In genomic region chr1:3742439-3743298, GRCh38 we compare ENCODE assay signal across 27 cellular contexts. TPM values are rescaled to one million over a fixed set of nuclear protein-coding genes. Genes with fewer than 3 reads are reported as not detected.
"Had no signal": no experiment of that assay in that cellular context is flagged by ENCODE, and none has a peak within 500 bp of the region (broad histone marks: within the 10 kb centered on the region; RNA-seq: fewer than 3 reads in every experiment).

No MANE protein-coding gene starts in this region.

- H3K27me3 ChIP-seq: cardiac muscle cell, hepatocyte, upper lobe of left lung had no signal

- H3K36me3 Mint-ChIP-seq: activated naive CD8-positive, alpha-beta T cell; natural killer cell treated with Interleukin-12 subunit alpha and Interleukin-12 subunit beta and Interleukin-15 and Interleukin-18, amount 100 ng/mL, for 72 hours had no signal

- ATAC-seq: natural killer cell treated with Interleukin-12 subunit alpha and Interleukin-12 subunit beta and Interleukin-15 and Interleukin-18, amount 100 ng/mL, for 72 hours had no signal

- H3K9me3 Mint-ChIP-seq: activated T-cell treated with anti-CD3 and anti-CD28 coated beads, Interleukin-2, amount 50 U/mL, for 24 hours; activated T-helper 2 cell treated with anti-CD3 and anti-CD28 coated beads, Interferon-gamma antibody, Interleukin-2, Interleukin-4, amounts not matched to agents 10 μg/mL and 5 μg/mL and 100 μg/mL, durations not matched to agents 14 hours and 24 hours and 36 hours; endodermal cell; natural killer cell treated with Interleukin-12 subunit alpha and Interleukin-12 subunit beta and Interleukin-15 and Interleukin-18, amount 100 ng/mL, for 72 hours had no signal

- H2AFZ ChIP-seq: hepatocyte had no signal

- H3K27ac ChIP-seq: cardiac muscle cell, epithelial cell of prostate, hepatocyte, left ventricle myocardium inferior, upper lobe of left lung had no signal

- H3K9me3 ChIP-seq: left ventricle myocardium inferior, upper lobe of left lung had no signal

- H3K4me2 ChIP-seq: hepatocyte had no signal

- H3K27ac Mint-ChIP-seq: activated T-cell treated with anti-CD3 and anti-CD28 coated beads, Interleukin-2, amount 50 U/mL, for 24 hours; activated T-helper 2 cell treated with anti-CD3 and anti-CD28 coated beads, Interferon-gamma antibody, Interleukin-2, Interleukin-4, amounts not matched to agents 10 μg/mL and 5 μg/mL and 100 μg/mL, durations not matched to agents 14 hours and 24 hours and 36 hours; endodermal cell; natural killer cell treated with Interleukin-12 subunit alpha and Interleukin-12 subunit beta and Interleukin-15 and Interleukin-18, amount 100 ng/mL, for 72 hours had no signal

- H3K4me3 Mint-ChIP-seq: activated naive CD8-positive, alpha-beta T cell; activated T-cell treated with anti-CD3 and anti-CD28 coated beads, Interleukin-2, amount 50 U/mL, for 24 hours; endodermal cell; natural killer cell treated with Interleukin-12 subunit alpha and Interleukin-12 subunit beta and Interleukin-15 and Interleukin-18, amount 100 ng/mL, for 72 hours had no signal

- H3K27me3 Mint-ChIP-seq: activated naive CD8-positive, alpha-beta T cell; activated T-cell treated with anti-CD3 and anti-CD28 coated beads, Interleukin-2, amount 50 U/mL, for 24 hours; natural killer cell treated with Interleukin-12 subunit alpha and Interleukin-12 subunit beta and Interleukin-15 and Interleukin-18, amount 100 ng/mL, for 72 hours had no signal

- H3K4me3 ChIP-seq: cardiac muscle cell, hepatocyte, left ventricle myocardium inferior, upper lobe of left lung had no signal

- DNase-seq: activated CD4-positive, alpha-beta T cell treated with anti-CD3 and anti-CD28 coated beads, Interleukin-2, amount 50 U/mL, for 4 hours; activated CD8-positive, alpha-beta memory T cell treated with anti-CD3 and anti-CD28 coated beads for 24 hours; activated CD8-positive, alpha-beta memory T cell treated with anti-CD3 and anti-CD28 coated beads, Interleukin-2, amount 50 U/mL, for 4 hours; activated naive CD4-positive, alpha-beta T cell; activated T-cell treated with anti-CD3 and anti-CD28 coated beads, Interleukin-2, amount 50 U/mL, for 24 hours; amniotic stem cell; cortex of kidney; foreskin melanocyte; glutamatergic neuron; kidney glomerular epithelial cell; left ventricle myocardium inferior; occipital lobe; retina; stimulated activated CD4-positive, alpha-beta T cell treated with anti-CD3 and anti-CD28 coated beads, Interleukin-4, amount 100 ng/mL, for 24 hours; stimulated activated naive CD4-positive, alpha-beta T cell treated with Interleukin-2 at 50 U/mL for 16 hours; T-helper 1 cell; upper lobe of left lung had no signal

RNA-seq across cellular contexts. Expression of gene CCDC27, which starts 9.6 kb away (rescaled TPM):
- total RNA-seq: activated T-helper 2 cell treated with anti-CD3 and anti-CD28 coated beads, Interferon-gamma antibody, Interleukin-2, Interleukin-4, amounts not matched to agents 10 μg/mL and 5 μg/mL and 100 μg/mL, durations not matched to agents 14 hours and 24 hours and 36 hours; cerebellum; endodermal cell; fibroblast of lung; natural killer cell treated with Interleukin-12 subunit alpha and Interleukin-12 subunit beta and Interleukin-15 and Interleukin-18, amount 100 ng/mL, for 72 hours; occipital lobe; subcutaneous adipose tissue; upper lobe of left lung had no signal
- polyA plus RNA-seq: fibroblast of lung had no signal

RNA-seq across cellular contexts. Expression of gene SMIM1, which starts 29.9 kb away (rescaled TPM):
- total RNA-seq: natural killer cell treated with Interleukin-12 subunit alpha and Interleukin-12 subunit beta and Interleukin-15 and Interleukin-18, amount 100 ng/mL, for 72 hours had no signal
- polyA plus RNA-seq: fibroblast of lung had no signal
